In the genomic region with DNA sequence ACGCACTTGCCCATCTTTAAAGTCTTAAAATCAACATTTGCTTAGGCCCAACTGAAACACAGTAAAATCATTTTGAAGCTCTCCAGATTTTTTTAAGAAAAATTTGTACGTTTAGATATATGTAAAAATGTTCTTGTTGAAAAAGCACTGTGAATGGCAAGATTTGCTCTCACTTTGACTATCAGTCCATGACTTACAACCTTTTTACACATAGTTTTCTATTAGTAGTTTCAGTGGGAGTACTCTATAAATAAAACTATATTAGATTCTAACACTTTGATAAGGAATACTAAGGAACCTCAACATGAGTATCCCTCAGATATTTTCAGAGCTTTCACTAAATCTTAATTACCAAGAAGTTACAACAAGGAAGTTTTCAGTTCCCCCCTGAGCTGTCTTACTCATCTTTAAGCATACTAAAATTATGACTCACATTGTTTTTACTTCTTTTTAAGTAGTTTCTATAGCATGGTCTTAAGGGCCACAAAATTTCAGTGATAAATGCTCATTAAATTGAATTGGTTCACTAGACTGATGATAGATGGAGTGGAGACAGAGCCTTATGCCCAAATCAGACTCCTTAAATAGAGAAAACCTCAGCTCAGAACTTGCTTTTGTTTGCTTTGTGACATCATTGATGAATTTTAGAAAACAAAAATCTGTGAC, we compare ENCODE assay signal across 9 cellular contexts. TPM values are rescaled to one million over a fixed set of nuclear protein-coding genes. Genes with fewer than 3 reads are reported as not detected.
DNase-seq lines count a peak whose midpoint lies in the region; ATAC-seq lines count a peak whose summit lies in the region.
"Had no signal": no experiment of that assay in that cellular context is flagged by ENCODE, and none has a peak within 500 bp of the region (broad histone marks: within the 10 kb centered on the region; RNA-seq: fewer than 3 reads in every experiment).

No MANE protein-coding gene starts in this region.

- H3K23ac ChIP-seq in mesenchymal stem cell (ENCODE audit: low read length in 2 of 2) = no peak overlapping the region

- H3K9ac ChIP-seq in mesenchymal stem cell (ENCODE audit: low read length) = peak overlapping the region; percentile 65

- no peaks in the 10 kb centered on the region for H3K36me3 ChIP-seq in mesenchymal stem cell (ENCODE audit: control insufficient read depth in 1 of 2, insufficient read depth in 2 of 2, low read depth in 1 of 2, low read length in 2 of 2)
- H3K36me3 ChIP-seq: thoracic aorta had no signal

- no peak overlapping the region for H2BK120ac ChIP-seq in mesenchymal stem cell (ENCODE audit: low read depth, low read length)

- no peaks in the 10 kb centered on the region for H3K79me1 ChIP-seq in mesenchymal stem cell (replicated peaks; ENCODE audit: low read length, poor library complexity, severe bottlenecking)

- H2AK5ac ChIP-seq in mesenchymal stem cell (ENCODE audit: low read length, severe bottlenecking) = no peak overlapping the region

- no peak overlapping the region for H3K4ac ChIP-seq in mesenchymal stem cell (ENCODE audit: low read depth in 1 of 2, low read length in 2 of 2)

- H4K8ac ChIP-seq in mesenchymal stem cell (ENCODE audit: low read length) = no peak overlapping the region

- no peaks in the 10 kb centered on the region for H3K9me3 ChIP-seq in mesenchymal stem cell (ENCODE audit: control insufficient read depth, low read length)
- H3K9me3 ChIP-seq: thoracic aorta had no signal

- no peak overlapping the region for H4K91ac ChIP-seq in mesenchymal stem cell (ENCODE audit: low read length)

- H3K27ac ChIP-seq in mesenchymal stem cell (ENCODE audit: low read length, poor library complexity, severe bottlenecking) = peak overlapping the region; percentile 79
- H3K27ac ChIP-seq: thoracic aorta had no signal

- H3K4me3 ChIP-seq in mesenchymal stem cell (ENCODE audit: insufficient read depth in 1 of 2, low read depth in 1 of 2, low read length in 2 of 2) = no peak overlapping the region
- H3K4me3 ChIP-seq: thoracic aorta had no signal

- H2AFZ ChIP-seq in mesenchymal stem cell (ENCODE audit: low read depth, low read length) = no peak overlapping the region

- 100% methylated on average over 1 of the region's 2 CpGs for WGBS in mesenchymal stem cell

- H3K4me2 ChIP-seq in mesenchymal stem cell (ENCODE audit: low read length, poor library complexity, severe bottlenecking) = peak overlapping the region; percentile 6

- H3K18ac ChIP-seq in mesenchymal stem cell (ENCODE audit: low read depth in 1 of 2, low read length in 2 of 2) = no peak overlapping the region

- no peak overlapping the region for H3K14ac ChIP-seq in mesenchymal stem cell (ENCODE audit: low read length in 2 of 2)

- H2BK12ac ChIP-seq in mesenchymal stem cell (ENCODE audit: low read length in 2 of 2) = no peak overlapping the region

- H3K27me3 ChIP-seq in mesenchymal stem cell (ENCODE audit: control insufficient read depth in 1 of 2, insufficient read depth in 1 of 2, low read length in 2 of 2) = no peaks in the 10 kb centered on the region

- ATAC-seq in GM18520 (IDR thresholded peaks at IDR 0.05; ENCODE audit: unreplicated experiment) (peak; percentile 79), HG02759 (IDR thresholded peaks at IDR 0.05; ENCODE audit: unreplicated experiment) (peak; percentile 92)

- no peak overlapping the region for H2BK15ac ChIP-seq in mesenchymal stem cell (ENCODE audit: low read depth, poor library complexity, severe bottlenecking)

- H2BK5ac ChIP-seq in mesenchymal stem cell (ENCODE audit: low read depth, low read length, poor library complexity, severe bottlenecking) = no peak overlapping the region

- no peaks in the 10 kb centered on the region for H3K4me1 ChIP-seq in mesenchymal stem cell (ENCODE audit: control insufficient read depth, insufficient read depth, low read depth, low read length)

- DNase-seq in NOMO-1 treated with dmso at 0.1 percent for 144 hours (lab: John Stamatoyannopoulos, UW; ENCODE audit: unreplicated experiment) = peak; percentile 54
- DNase-seq in mesenchymal stem cell = peak; percentile 61
- no peak for DNase-seq in C1 segment of cervical spinal cord (lab: John Stamatoyannopoulos, UW)
- no peak for DNase-seq in NCI-H2171 treated with DMSO at 0.1 percent for 48 hours (lab: John Stamatoyannopoulos, UW)
- no peak for DNase-seq in iPS-NIHi11 (ENCODE audit: low spot score)
- no peak for DNase-seq in hepatic stellate cell (ENCODE audit: low spot score)

RNA-seq across cellular contexts. Expression of gene RAP2B, which starts 31.6 kb away (rescaled TPM):
- 9.5 TPM for polyA plus RNA-seq in mesenchymal stem cell (2013, experiment 1 of 2)
- polyA plus RNA-seq in mesenchymal stem cell (2013, experiment 2 of 2) = 10.1 TPM

Comparison
In these comparisons a context has a peak if more than half of its experiments do, and no peak if none do; other contexts are left out.
1. DNase-seq: peak in NOMO-1 treated with dmso at 0.1 percent for 144 hours (single experiment) and mesenchymal stem cell (single experiment); none in C1 segment of cervical spinal cord (0 of 14), NCI-H2171 treated with DMSO at 0.1 percent for 48 hours (single experiment), iPS-NIHi11 (single experiment) and hepatic stellate cell (single experiment).